In the genomic region with DNA sequence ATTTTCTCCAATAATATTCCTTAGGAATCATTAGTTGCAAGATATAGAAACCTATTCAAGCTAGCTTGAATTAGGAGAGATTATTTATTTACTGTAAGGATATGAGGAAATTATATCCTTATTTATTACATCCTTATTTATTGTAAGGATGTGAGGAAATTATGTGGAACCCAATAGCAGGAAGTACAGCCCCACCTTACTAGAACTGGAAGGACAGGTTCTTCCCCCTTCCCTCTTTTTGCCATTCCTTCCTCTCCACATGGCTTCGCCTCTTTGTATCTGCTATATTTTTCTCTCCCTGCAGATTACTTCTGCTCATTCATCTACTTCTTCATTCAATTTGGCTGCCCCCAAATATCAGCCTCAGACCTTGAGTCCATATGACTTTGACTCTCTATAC, we compare ENCODE assay signal across 25 cellular contexts. TPM values are rescaled to one million over a fixed set of nuclear protein-coding genes. Genes with fewer than 3 reads are reported as not detected.
"Had no signal": no experiment of that assay in that cellular context is flagged by ENCODE, and none has a peak within 500 bp of the region (broad histone marks: within the 10 kb centered on the region; RNA-seq: fewer than 3 reads in every experiment).

No MANE protein-coding gene starts in this region.

- H3K4me1 Mint-ChIP-seq: activated B cell treated with CpG ODN at 0.5 μM for 24 hours; activated naive CD8-positive, alpha-beta T cell treated with anti-CD3 and anti-CD28 coated beads for 36 hours had no signal

- H3K36me3 ChIP-seq: cardiac muscle cell, thyroid gland had no signal

- ATAC-seq: foreskin keratinocyte, left lung had no signal

- H3K27ac ChIP-seq: cardiac muscle cell, foreskin keratinocyte, left lung, thyroid gland had no signal

- DNase-seq: activated B cell treated with CpG ODN at 0.5 μM for 24 hours; activated CD4-positive, alpha-beta memory T cell treated with anti-CD3 and anti-CD28 coated beads for 36 hours; activated CD4-positive, alpha-beta T cell treated with anti-CD3 and anti-CD28 coated beads for 4 hours; activated naive CD8-positive, alpha-beta T cell treated with anti-CD3 and anti-CD28 coated beads for 36 hours; activated T-cell treated with anti-CD3 and anti-CD28 coated beads for 4 hours; amniotic stem cell; effector CD8-positive, alpha-beta T cell; hypothalamus; kidney; left lung; occipital lobe; posterior cingulate gyrus; retina; stimulated activated CD4-positive, alpha-beta T cell treated with anti-CD3 and anti-CD28 coated beads, Interleukin-12 subunit alpha, Interleukin-12 subunit beta, amount 100 ng/mL, for 4 hours; stimulated activated CD4-positive, alpha-beta T cell treated with anti-CD3 and anti-CD28 coated beads, Interleukin-1b, Interleukin-23, amount 100 ng/mL, for 48 hours; stimulated activated CD8-positive, alpha-beta memory T cell treated with anti-CD3 and anti-CD28 coated beads, Interleukin-4, amount 100 ng/mL, for 48 hours; stimulated activated naive CD4-positive, alpha-beta T cell; thyroid gland had no signal

- H3K27ac Mint-ChIP-seq: activated B cell treated with CpG ODN at 0.5 μM for 24 hours; activated CD4-positive, alpha-beta memory T cell treated with anti-CD3 and anti-CD28 coated beads for 36 hours; activated naive CD8-positive, alpha-beta T cell treated with anti-CD3 and anti-CD28 coated beads for 36 hours; activated T-helper 1 cell treated with anti-CD3 and anti-CD28 coated beads, Interleukin-12 subunit alpha, Interleukin-12 subunit beta, Interleukin-2, Interleukin-4 antibody, amounts not matched to agents 30 ng/mL and 10 ng/mL and 1 ng/mL, durations not matched to agents 14 hours and 24 hours and 36 hours; dendritic cell treated with granulocyte-macrophage colony-stimulating factor and Interleukin-4, amounts not matched to agents 40 ng/mL and 50 ng/mL, for 4 days had no signal

- H3K4me3 Mint-ChIP-seq: activated B cell treated with CpG ODN at 0.5 μM for 24 hours; activated CD4-positive, alpha-beta memory T cell treated with anti-CD3 and anti-CD28 coated beads for 36 hours; activated naive CD8-positive, alpha-beta T cell treated with anti-CD3 and anti-CD28 coated beads for 36 hours; activated T-helper 1 cell treated with anti-CD3 and anti-CD28 coated beads, Interleukin-12 subunit alpha, Interleukin-12 subunit beta, Interleukin-2, Interleukin-4 antibody, amounts not matched to agents 30 ng/mL and 10 ng/mL and 1 ng/mL, durations not matched to agents 14 hours and 24 hours and 36 hours; dendritic cell treated with granulocyte-macrophage colony-stimulating factor and Interleukin-4, amounts not matched to agents 40 ng/mL and 50 ng/mL, for 4 days had no signal

- H3K27me3 ChIP-seq: cardiac muscle cell, foreskin keratinocyte, left lung, thyroid gland had no signal

- H3K4me3 ChIP-seq: cardiac muscle cell, left lung, thyroid gland had no signal

- H3K36me3 Mint-ChIP-seq: activated CD4-positive, alpha-beta memory T cell treated with anti-CD3 and anti-CD28 coated beads for 36 hours had no signal

- H3K9me3 Mint-ChIP-seq: activated B cell treated with CpG ODN at 0.5 μM for 24 hours; activated CD4-positive, alpha-beta memory T cell treated with anti-CD3 and anti-CD28 coated beads for 36 hours; activated naive CD8-positive, alpha-beta T cell treated with anti-CD3 and anti-CD28 coated beads for 36 hours; activated T-helper 1 cell treated with anti-CD3 and anti-CD28 coated beads, Interleukin-12 subunit alpha, Interleukin-12 subunit beta, Interleukin-2, Interleukin-4 antibody, amounts not matched to agents 30 ng/mL and 10 ng/mL and 1 ng/mL, durations not matched to agents 14 hours and 24 hours and 36 hours; dendritic cell treated with granulocyte-macrophage colony-stimulating factor and Interleukin-4, amounts not matched to agents 40 ng/mL and 50 ng/mL, for 4 days had no signal

- H3K9me3 ChIP-seq: left lung, thyroid gland had no signal

- H3K4me1 ChIP-seq: foreskin keratinocyte, left lung, thyroid gland had no signal

- H3K27me3 Mint-ChIP-seq: activated B cell treated with CpG ODN at 0.5 μM for 24 hours; activated CD4-positive, alpha-beta memory T cell treated with anti-CD3 and anti-CD28 coated beads for 36 hours; activated naive CD8-positive, alpha-beta T cell treated with anti-CD3 and anti-CD28 coated beads for 36 hours; dendritic cell treated with granulocyte-macrophage colony-stimulating factor and Interleukin-4, amounts not matched to agents 40 ng/mL and 50 ng/mL, for 4 days had no signal

RNA-seq across cellular contexts. Expression of a gene that starts 49.5 kb away (rescaled TPM):
- total RNA-seq: activated B cell treated with CpG ODN at 0.5 μM for 24 hours; activated CD4-positive, alpha-beta memory T cell treated with anti-CD3 and anti-CD28 coated beads for 36 hours; activated naive CD8-positive, alpha-beta T cell treated with anti-CD3 and anti-CD28 coated beads for 36 hours; activated T-helper 1 cell treated with anti-CD3 and anti-CD28 coated beads, Interleukin-12 subunit alpha, Interleukin-12 subunit beta, Interleukin-2, Interleukin-4 antibody, amounts not matched to agents 30 ng/mL and 10 ng/mL and 1 ng/mL, durations not matched to agents 14 hours and 24 hours and 36 hours; cardiac muscle cell; chondrocyte; foreskin keratinocyte; kidney; lung microvascular endothelial cell; occipital lobe had no signal
- polyA plus RNA-seq: cardiac muscle cell, foreskin keratinocyte, neural cell had no signal
